ENCODE assay signal across 22 cellular contexts in the genomic region with DNA sequence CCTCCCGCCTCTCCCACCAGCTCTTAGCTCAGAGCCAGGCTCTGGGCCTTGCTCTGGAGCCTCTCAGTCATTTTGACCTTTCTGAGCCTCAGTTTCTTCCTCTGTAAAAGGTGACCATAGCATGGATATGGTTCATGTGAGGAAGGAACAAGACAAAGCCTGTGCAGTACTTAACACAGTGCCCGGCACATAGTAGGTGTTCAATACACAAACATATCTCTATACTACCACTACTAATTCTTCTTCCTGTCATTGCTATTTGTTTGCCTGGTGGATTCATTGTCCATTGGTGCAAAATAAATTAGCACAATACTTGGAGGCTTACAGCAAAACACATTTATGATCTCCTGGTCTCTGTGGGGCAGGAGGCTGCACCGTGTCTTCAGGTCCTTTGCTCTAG. TPM values are rescaled to one million over a fixed set of nuclear protein-coding genes. Genes with fewer than 3 reads are reported as not detected.
"Had no signal": no experiment of that assay in that cellular context is flagged by ENCODE, and none has a peak within 500 bp of the region (broad histone marks: within the 10 kb centered on the region; RNA-seq: fewer than 3 reads in every experiment).

No MANE protein-coding gene starts in this region.

- DNase-seq: IMR-90, Kasumi-1, MM.1S, NCI-H1092 treated with DMSO at 0.1 percent for 48 hours, NCI-H1436, NCI-H187, NCI-H2029, NCI-H2081 treated with DMSO at 0.1 percent for 48 hours, NCI-H2171, NCI-H226, NCI-H446, NCI-H510A, NCI-H774, Right ventricle myocardium superior, RPMI8226, SIG-M5 had no signal

- H3K4me2 ChIP-seq: KMS-11 had no signal

- H3K36me3 ChIP-seq: SJSA1 had no signal

- H3K9ac ChIP-seq: KMS-11 had no signal

- FAIRE-seq: RCC 7860 had no signal

- H3K4me1 ChIP-seq: SJSA1 had no signal

- H3K27ac ChIP-seq: KMS-11, SJSA1, SK-N-MC had no signal

- H3K4me3 ChIP-seq: SJSA1, SK-N-MC had no signal

RNA-seq across cellular contexts. Expression of gene MPPED1, which starts 21.6 kb away (rescaled TPM):
- total RNA-seq: HT-29, IMR-90, M059J, Right ventricle myocardium superior, SJSA1 had no signal
- polyA plus RNA-seq: IMR-90 had no signal

RNA-seq across cellular contexts. Expression of gene SCUBE1, which starts 47.0 kb away (rescaled TPM):
- total RNA-seq: IMR-90, SJSA1 had no signal
- polyA plus RNA-seq: IMR-90 had no signal
